In genomic region chr1:221715321-221716169, GRCh38 we compare ENCODE assay signal across 8 cellular contexts. TPM values are rescaled to one million over a fixed set of nuclear protein-coding genes. Genes with fewer than 3 reads are reported as not detected.
DNase-seq lines count a peak whose midpoint lies in the region; ATAC-seq and TF ChIP-seq lines count a peak whose summit lies in the region.

No MANE protein-coding gene starts in this region.

- H3K36me3 Mint-ChIP-seq in endothelial cell (ENCODE audit: low read depth, unreplicated experiment): peaks cover 4% of the 10 kb centered on the region

- POLR2A ChIA-PET in AG04450 (lab: Yijun Ruan, JAX): interaction anchor here (0.6 to 1.1 kb wide), 4 partner anchors 12 to 1661 kb away, joined by 4 to 9 read pairs (median 5); partner anchors contain the start of gene DUSP10

- H3K4me3 Mint-ChIP-seq in endothelial cell (ENCODE audit: unreplicated experiment): no peak overlapping the region

- H3K27ac ChIP-seq in AG04450 (ENCODE audit: low read depth, low read length): peak overlapping the region; percentile 33
- H3K27ac ChIP-seq in ovary: no peak overlapping the region

- peaks cover 49% of the 10 kb centered on the region for H3K4me1 ChIP-seq in adipocyte (ENCODE audit: control insufficient read depth, insufficient read depth, low read length)
- peaks cover 7% of the 10 kb centered on the region for H3K4me1 ChIP-seq in ovary (ENCODE audit: insufficient read depth)

- CTCF ChIA-PET in AG04450 (lab: Charles Lee): interaction anchor here (1.0 to 1.6 kb wide), 4 partner anchors 10 to 750 kb away, joined by 3 to 5 read pairs (median 4); no protein-coding TSS in a partner anchor

- H3K27ac Mint-ChIP-seq in endothelial cell (ENCODE audit: unreplicated experiment): no peak overlapping the region

- intact Hi-C loops in ovary (cut with DNase I) (no loop called here), sciatic nerve (cut with DNase I) (no loop called here)

- DNase-seq in AG04450 (ENCODE audit: low read depth, low spot score): peak; percentile 42
- peak; percentile 92 for DNase-seq in NCI-H1105 treated with DMSO at 0.1 percent for 48 hours (lab: John Stamatoyannopoulos, UW)
- peak; percentile 64 for DNase-seq in adipocyte (ENCODE audit: low read depth)
- DNase-seq in kidney glomerular epithelial cell (lab: John Stamatoyannopoulos, UW): peak; percentile 71
- DNase-seq in ovary: no peak
- DNase-seq in sciatic nerve (ENCODE audit: low spot score): no peak
- no peak for DNase-seq in endothelial cell (ENCODE audit: low spot score)

- TF ChIP-seq CTCF in AG04450 (IDR thresholded peaks at IDR 0.05; ENCODE audit: low read depth, low read length): no peak
- TF ChIP-seq CTCF in ovary (IDR thresholded peaks at IDR 0.05): no peak
- no peak for TF ChIP-seq CTCF in endothelial cell (IDR thresholded peaks at IDR 0.05; ENCODE audit: unreplicated experiment)

- 20 to 47% (median 31%) methylated on average over 2 of the region's 2 CpGs for WGBS in ovary, 3 donors

- TF ChIP-seq EP300 in ovary (IDR thresholded peaks at IDR 0.05): no peak

- H3K4me3 ChIP-seq in AG04450 (ENCODE audit: low read depth, low read length) (no peak overlapping the region), adipocyte (ENCODE audit: low read length) (no peak overlapping the region), ovary (no peak overlapping the region)

- peaks cover 26% of the 10 kb centered on the region for H3K36me3 ChIP-seq in adipocyte (ENCODE audit: control insufficient read depth, insufficient read depth, low read length, severe bottlenecking)
- H3K36me3 ChIP-seq in ovary: no peaks in the 10 kb centered on the region

- ATAC-seq in sciatic nerve (no peak), GM21786 (IDR thresholded peaks at IDR 0.05; ENCODE audit: unreplicated experiment) (no peak)

- H3K27me3 ChIP-seq in AG04450 (ENCODE audit: control insufficient read depth, insufficient read depth, low read length) (no peaks in the 10 kb centered on the region), adipocyte (replicated peaks; ENCODE audit: control insufficient read depth, insufficient read depth, low read length) (no peaks in the 10 kb centered on the region), ovary (no peaks in the 10 kb centered on the region)

- H3K9ac ChIP-seq in adipocyte (ENCODE audit: low read length): no peak overlapping the region

- TF ChIP-seq POLR2A in ovary (IDR thresholded peaks at IDR 0.05): no peak

- no peaks in the 10 kb centered on the region for H3K9me3 ChIP-seq in AG04450 (ENCODE audit: control insufficient read depth, insufficient read depth, low read length)
- H3K9me3 ChIP-seq in adipocyte (ENCODE audit: control insufficient read depth, low read length): no peaks in the 10 kb centered on the region
- no peaks in the 10 kb centered on the region for H3K9me3 ChIP-seq in ovary

- peaks cover 26% of the 10 kb centered on the region for H3K4me1 Mint-ChIP-seq in endothelial cell (ENCODE audit: unreplicated experiment)

- peaks cover 6% of the 10 kb centered on the region for H3K27me3 Mint-ChIP-seq in endothelial cell (ENCODE audit: unreplicated experiment)

- H3K9me3 Mint-ChIP-seq in endothelial cell (ENCODE audit: unreplicated experiment): no peaks in the 10 kb centered on the region

RNA-seq across cellular contexts. Expression of gene DUSP10, which starts 26.3 kb away (rescaled TPM):
- polyA plus RNA-seq in AG04450 (2011; rRNA removed) (34.2 and 35.9 TPM in 2 replicates), ovary (1 to 10 TPM; 1.7 to 5.5 TPM)
- polyA minus RNA-seq in AG04450 (2011; rRNA and poly(A)+ RNA removed): 61.0 and 74.2 TPM in 2 replicates
- total RNA-seq in ovary (1 to 10 TPM in 6 of 7 donors, under 1 TPM in 1; 0.81 to 8.5 (median 2.0) TPM), sciatic nerve (4.7 TPM), endothelial cell (ENCODE audit: unreplicated experiment) (5.0 TPM)

Comparison
In these comparisons a context has a peak if more than half of its experiments do, and no peak if none do; other contexts are left out.
1. DNase-seq: peak in AG04450 (single experiment), NCI-H1105 treated with DMSO at 0.1 percent for 48 hours (single experiment), adipocyte (single experiment) and kidney glomerular epithelial cell (single experiment); none in ovary (0 of 5), sciatic nerve (single experiment) and endothelial cell (single experiment).